In genomic region chr5:60740322-60740721, GRCh38 we compare ENCODE assay signal across 36 cellular contexts.
"Had no signal": no experiment of that assay in that cellular context is flagged by ENCODE, and none has a peak within 500 bp of the region (broad histone marks: within the 10 kb centered on the region; RNA-seq: fewer than 3 reads in every experiment).

No MANE protein-coding gene starts in this region.

- H3K36me3 ChIP-seq: MG63 had no signal

- H3K27me3 ChIP-seq: MG63 had no signal

- H3K4me3 ChIP-seq: MG63 had no signal

- DNase-seq: Karpas-422, Kasumi-1, MG63, MM.1S, MV-4-11, NCI-H1048, NCI-H1092, NCI-H1092 treated with DMSO at 0.1 percent for 48 hours, NCI-H1105, NCI-H1105 treated with DMSO at 0.1 percent for 48 hours, NCI-H1417, NCI-H1417 treated with DMSO at 0.1 percent for 48 hours, NCI-H1436, NCI-H1436 treated with DMSO at 0.1 percent for 48 hours, NCI-H146, NCI-H1694, NCI-H1694 treated with DMSO at 0.1 percent for 48 hours, NCI-H187, NCI-H187 treated with DMSO at 0.1 percent for 48 hours, NCI-H1930, NCI-H2029, NCI-H2029 treated with DMSO at 0.1 percent for 48 hours, NCI-H2081, NCI-H2081 treated with DMSO at 0.1 percent for 48 hours, NCI-H2107, NCI-H2171, NCI-H2171 treated with DMSO at 0.1 percent for 48 hours, NCI-H2227 treated with DMSO at 0.1 percent for 48 hours, NCI-H226, NCI-H345, NCI-H446, NCI-H446 treated with DMSO at 0.1 percent for 48 hours, NCI-H510A, NCI-H510A treated with DMSO at 0.1 percent for 48 hours, NCI-H524, NCI-H524 treated with DMSO at 0.1 percent for 48 hours had no signal

- H3K9me3 ChIP-seq: MG63 had no signal
